ENCODE assay signal across 1 cellular context in the genomic region with DNA sequence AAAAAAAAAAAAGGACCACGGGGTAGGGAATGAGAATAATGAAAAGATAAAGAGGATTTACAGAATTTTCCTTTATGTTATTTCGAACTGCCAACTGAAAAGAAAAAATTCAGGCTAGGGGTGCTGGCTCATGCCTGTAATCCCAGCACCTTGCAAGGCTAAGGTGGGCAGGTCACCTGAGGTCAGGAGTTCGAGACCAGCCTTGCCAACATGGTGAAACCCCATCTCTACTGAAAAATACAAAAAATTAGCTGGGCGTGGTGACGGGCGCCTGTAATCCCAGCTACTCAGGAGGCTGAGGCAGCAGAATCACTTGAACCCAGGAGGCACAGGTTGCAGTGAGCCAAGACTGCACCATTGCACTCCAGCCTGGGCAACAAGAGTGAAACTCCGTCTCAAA. TPM values are rescaled to one million over a fixed set of nuclear protein-coding genes. Genes with fewer than 3 reads are reported as not detected.
"Had no signal": no experiment of that assay in that cellular context is flagged by ENCODE, and none has a peak within 500 bp of the region (broad histone marks: within the 10 kb centered on the region; RNA-seq: fewer than 3 reads in every experiment).

No MANE protein-coding gene starts in this region.

RNA-seq across cellular contexts. Expression of a gene that starts 27.3 kb away (rescaled TPM):
- total RNA-seq: G401 had no signal
